ENCODE assay signal across 8 cellular contexts in genomic region chr14:21510735-21511657, GRCh38. TPM values are rescaled to one million over a fixed set of nuclear protein-coding genes. Genes with fewer than 3 reads are reported as not detected.
DNase-seq lines count a peak whose midpoint lies in the region; ATAC-seq, FAIRE-seq and TF ChIP-seq lines count a peak whose summit lies in the region.

TSS of gene METTL3 (minus strand) at chr14:21511340. CDS start at chr14:21511223, 117 bp downstream.

- POLR2A ChIA-PET in AG04449 (lab: Yijun Ruan, JAX) = interaction anchor here (0.8 to 2.1 kb wide), 12 partner anchors 11 to 440 kb away, joined by 3 to 9 read pairs (median 4); partner anchors contain the start of genes CHD8, RAB2B, SUPT16H and TOX4

- H3K27ac ChIP-seq in small intestine (ENCODE audit: low read depth in 1 of 2, low read length in 1 of 2) = peak within 1 kb of the TSS; percentile 91 to 94

- no peaks in the 10 kb centered on the region for H3K9me3 ChIP-seq in small intestine (ENCODE audit: control insufficient read depth, low read depth)

- H3K36me3 ChIP-seq in bronchial epithelial cell (ENCODE audit: control insufficient read depth, insufficient read depth, low read length) (peaks cover 1% of the 10 kb centered on the region), small intestine (ENCODE audit: control insufficient read depth in 2 of 2, insufficient read depth in 2 of 2, low read length in 2 of 2) (peaks cover 0 to 2% of the 10 kb centered on the region in 2 donors)

- peak within 1 kb of the TSS; percentile 98 for H3K4me3 ChIP-seq in AG04449 (ENCODE audit: low read depth, low read length)
- H3K4me3 ChIP-seq in WI38 (ENCODE audit: low read depth, low read length) = peak within 1 kb of the TSS; percentile 90
- peak within 1 kb of the TSS; percentile 80 for H3K4me3 ChIP-seq in bronchial epithelial cell (ENCODE audit: low read depth, low read length)
- H3K4me3 ChIP-seq in small intestine (ENCODE audit: low read depth in 1 of 2, low read length in 2 of 2) = peak within 1 kb of the TSS; percentile 82 to 83

- TF ChIP-seq CTCF in AG04449 (IDR thresholded peaks at IDR 0.05; ENCODE audit: insufficient read depth, low read length, missing control alignments) (no peak), WI38 (IDR thresholded peaks at IDR 0.05; ENCODE audit: low read depth, low read length) (no peak), bronchial epithelial cell (IDR thresholded peaks at IDR 0.05; ENCODE audit: insufficient read depth, low read length, severe bottlenecking) (no peak)

- DNase-seq in AG04449 (ENCODE audit: low read depth, low spot score) (peak; percentile 96), NCI-H2227 treated with DMSO at 0.1 percent for 48 hours (lab: John Stamatoyannopoulos, UW) (peak; percentile 99), bronchial epithelial cell (ENCODE audit: low read depth) (peak; percentile 97), iPS-NIHi11 (ENCODE audit: low spot score) (peak; percentile 91), small intestine (peak; percentile 99)

- H3K4me1 ChIP-seq in small intestine (ENCODE audit: control insufficient read depth in 2 of 2, insufficient read depth in 1 of 2, low read depth in 1 of 2, low read length in 1 of 2) = peaks cover 2 to 6% of the 10 kb centered on the region in 2 donors

- CTCF ChIA-PET in AG04449 (lab: Yijun Ruan, JAX) = interaction anchor here (0.8 to 3.3 kb wide), 6 partner anchors 10 to 48 kb away, joined by 3 to 39 read pairs (median 8); partner anchors contain the start of genes RAB2B and TOX4

- 0% methylated on average over 53 of the region's 53 CpGs for WGBS in small intestine, 3 donors

- ATAC-seq in GM18907 (IDR thresholded peaks at IDR 0.05; ENCODE audit: unreplicated experiment) = peak; percentile 98
- ATAC-seq in HG03159 (IDR thresholded peaks at IDR 0.05; ENCODE audit: unreplicated experiment) = peak; percentile 98

- H3K27me3 ChIP-seq in bronchial epithelial cell (ENCODE audit: control insufficient read depth, insufficient read depth, low read length) (no peaks in the 10 kb centered on the region), small intestine (ENCODE audit: control insufficient read depth in 2 of 2, insufficient read depth in 2 of 2, low read length in 2 of 2) (no peaks in the 10 kb centered on the region)

- FAIRE-seq in bronchial epithelial cell (lab: Jason Lieb, UNC) (no peak), small intestine (lab: Jason Lieb, UNC) (no peak)

RNA-seq across cellular contexts. Expression of gene METTL3, which starts in this region (rescaled TPM):
- 34.3 and 53.2 TPM in 2 replicates for total RNA-seq in bronchial epithelial cell
- polyA plus RNA-seq in small intestine = 10 to 100 TPM; 12.3 to 25.8 (median 14.1) TPM

Comparison
In these comparisons a context has a peak if more than half of its experiments do, and no peak if none do; other contexts are left out.
1. Peak in every context shown above with its lines: DNase-seq, ATAC-seq, H3K4me3 ChIP-seq and H3K27ac ChIP-seq.